Comparison of ENCODE assay signal across 16 cellular contexts in the genomic region with DNA sequence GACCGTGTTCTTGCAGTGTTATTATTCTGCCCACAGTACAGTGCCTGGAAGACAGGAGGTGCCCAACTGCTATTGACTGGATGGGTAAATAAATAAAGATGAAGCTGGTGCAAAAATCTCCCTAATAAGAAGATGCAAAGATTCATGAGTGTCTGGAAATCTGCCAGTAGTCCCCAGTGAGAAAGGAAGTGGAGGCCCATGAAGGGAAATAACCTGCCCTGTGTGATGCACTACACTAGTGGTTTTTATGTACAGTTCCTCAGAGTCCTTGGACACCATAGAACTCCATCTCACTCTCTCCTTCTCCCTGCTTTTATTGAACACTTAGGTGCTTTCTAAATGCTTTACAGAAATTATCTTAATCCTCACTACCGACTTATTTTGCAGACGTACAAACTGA. TPM values are rescaled to one million over a fixed set of nuclear protein-coding genes. Genes with fewer than 3 reads are reported as not detected.
A peak's percentile ranks its signal among the peaks of the same experiment; 100 is the strongest.
DNase-seq lines count a peak whose midpoint lies in the region; ATAC-seq, FAIRE-seq and TF ChIP-seq lines count a peak whose summit lies in the region.
"Had no signal": no experiment of that assay in that cellular context is flagged by ENCODE, and none has a peak within 500 bp of the region (broad histone marks: within the 10 kb centered on the region; RNA-seq: fewer than 3 reads in every experiment).

No MANE protein-coding gene starts in this region.

- H3K36me3 ChIP-seq in DND-41 (ENCODE audit: insufficient read depth, low read length) = no peaks in the 10 kb centered on the region
- H3K36me3 ChIP-seq: spleen had no signal

- H3K27ac ChIP-seq in DND-41 (ENCODE audit: low read length) (no peak overlapping the region), foreskin keratinocyte (no peak overlapping the region), dorsolateral prefrontal cortex (no peak overlapping the region)
- H3K27ac ChIP-seq: parathyroid adenoma had no signal

- ATAC-seq in DND-41 (ENCODE audit: insufficient read depth, low read depth) (peak; percentile 70), GM18867 (IDR thresholded peaks at IDR 0.05; ENCODE audit: unreplicated experiment) (peak; percentile 72), HG02885 (IDR thresholded peaks at IDR 0.05; ENCODE audit: poor library complexity, unreplicated experiment) (peak; percentile 62), GM19395 (IDR thresholded peaks at IDR 0.05; ENCODE audit: unreplicated experiment) (no peak), foreskin keratinocyte (no peak)

- H2AFZ ChIP-seq in DND-41 (ENCODE audit: low read depth, low read length) = no peak overlapping the region
- H2AFZ ChIP-seq: parathyroid adenoma had no signal

- DNase-seq in DND-41 (peak; percentile 15), frontal cortex (ENCODE audit: low spot score in 2 of 2) (no peak), foreskin keratinocyte (no peak), dorsolateral prefrontal cortex (no peak)
- peak; percentile 48 for DNase-seq in central memory CD4-positive, alpha-beta T cell
- DNase-seq: activated CD4-positive, alpha-beta T cell treated with anti-CD3 and anti-CD28 coated beads for 48 hours; activated T-cell treated with anti-CD3 and anti-CD28 coated beads, Interleukin-2, amount 50 U/mL, for 48 hours; anterior cingulate cortex; kidney glomerular epithelial cell; NCI-H2029 treated with DMSO at 0.1 percent for 48 hours; NCI-H774; spleen had no signal

- H3K4me1 ChIP-seq in DND-41 (ENCODE audit: insufficient read depth, low read length) (peaks cover 10% of the 10 kb centered on the region), foreskin keratinocyte (peaks cover 5% of the 10 kb centered on the region)
- H3K4me1 ChIP-seq: parathyroid adenoma had no signal

- H4K20me1 ChIP-seq in DND-41 (ENCODE audit: insufficient read depth, low read length) = no peaks in the 10 kb centered on the region

- TF ChIP-seq CTCF in DND-41 (IDR thresholded peaks at IDR 0.05; ENCODE audit: borderline replicate concordance, extremely low read depth, low read length, poor library complexity, severe bottlenecking) = peak; percentile 35
- no peak for TF ChIP-seq CTCF in foreskin keratinocyte (conservative IDR thresholded peaks at IDR 0.05)
- no peak for TF ChIP-seq CTCF in dorsolateral prefrontal cortex (IDR thresholded peaks at IDR 0.05 in 54 of 56, conservative IDR thresholded peaks at IDR 0.05 in 2 of 56; ENCODE audit: low read depth in 1 of 56, partially characterized antibody in 56 of 56)

- H3K4me3 ChIP-seq in DND-41 (ENCODE audit: low read depth in 1 of 2, low read length in 2 of 2) (no peak overlapping the region), dorsolateral prefrontal cortex (no peak overlapping the region)
- H3K4me3 ChIP-seq: spleen had no signal

- FAIRE-seq in frontal cortex (lab: Jason Lieb, UNC) = no peak

- no peaks in the 10 kb centered on the region for H3K79me2 ChIP-seq in DND-41 (ENCODE audit: insufficient read depth, low read length)
- H3K79me2 ChIP-seq: parathyroid adenoma had no signal

- no peak overlapping the region for H3K9ac ChIP-seq in DND-41 (ENCODE audit: low read depth, low read length)
- H3K9ac ChIP-seq: parathyroid adenoma had no signal

- H3K4me2 ChIP-seq in DND-41 (ENCODE audit: insufficient read depth, low read length) = no peak overlapping the region

- H3K9me3 ChIP-seq in DND-41 (ENCODE audit: insufficient read depth, low read length, severe bottlenecking) = no peaks in the 10 kb centered on the region

- intact Hi-C loops in dorsolateral prefrontal cortex (cut with DNase I) = no loop called here

- no peaks in the 10 kb centered on the region for H3K27me3 ChIP-seq in DND-41 (ENCODE audit: insufficient read depth, low read length, poor library complexity)
- no peaks in the 10 kb centered on the region for H3K27me3 ChIP-seq in foreskin keratinocyte
- H3K27me3 ChIP-seq in dorsolateral prefrontal cortex = no peaks in the 10 kb centered on the region
- H3K27me3 ChIP-seq: spleen had no signal

RNA-seq across cellular contexts. Expression of a gene that starts 8.3 kb away (rescaled TPM):
- total RNA-seq in frontal cortex = 9.4 TPM
- 37.0 and 43.9 TPM in 2 replicates for total RNA-seq in foreskin keratinocyte
- polyA plus RNA-seq in foreskin keratinocyte = 25.8 and 26.6 TPM in 2 replicates
- total RNA-seq in dorsolateral prefrontal cortex = 10 to 100 TPM in 119 of 120 experiments, 1 to 10 TPM in 1; 9.6 to 43.6 (median 17.6) TPM

Comparison
In these comparisons a context has a peak if more than half of its experiments do, and no peak if none do; other contexts are left out.
1. ATAC-seq: peak in DND-41 (single experiment), GM18867 (single experiment) and HG02885 (single experiment); none in GM19395 (single experiment) and foreskin keratinocyte (single experiment).
2. DNase-seq: peak in DND-41 (single experiment) and central memory CD4-positive, alpha-beta T cell (single experiment); none in frontal cortex (0 of 2), foreskin keratinocyte (0 of 2) and dorsolateral prefrontal cortex (0 of 10).